31 cellular contexts compared by ENCODE assay signal in the genomic region with DNA sequence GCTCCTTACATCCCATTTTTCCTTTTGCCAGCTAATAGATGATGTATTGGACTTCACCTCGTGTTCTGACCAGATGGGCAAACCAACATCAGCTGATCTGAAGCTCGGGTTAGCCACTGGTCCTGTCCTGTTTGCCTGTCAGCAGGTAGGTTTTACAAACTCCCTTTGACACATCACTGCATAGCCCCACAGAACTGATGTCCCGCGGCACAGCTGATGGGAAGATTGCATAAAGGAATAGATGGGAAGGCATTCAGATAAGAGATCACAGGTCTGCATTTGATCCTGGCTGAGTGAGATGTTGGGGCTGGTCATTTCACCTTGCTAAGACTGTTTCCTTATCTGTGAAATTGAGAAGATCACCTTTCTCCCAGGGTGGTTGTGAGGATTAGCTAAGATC. TPM values are rescaled to one million over a fixed set of nuclear protein-coding genes. Genes with fewer than 3 reads are reported as not detected.
DNase-seq lines count a peak whose midpoint lies in the region; ATAC-seq, FAIRE-seq and TF ChIP-seq lines count a peak whose summit lies in the region.
"Had no signal": no experiment of that assay in that cellular context is flagged by ENCODE, and none has a peak within 500 bp of the region (broad histone marks: within the 10 kb centered on the region; RNA-seq: fewer than 3 reads in every experiment).

No MANE protein-coding gene starts in this region.

- H3K4me3 ChIP-seq in HepG2 (replicated peaks in 1 of 3; ENCODE audit: insufficient read depth in 1 of 3, low read depth in 2 of 3, low read length in 3 of 3) (no peak overlapping the region), right lobe of liver (no peak overlapping the region), endodermal cell (ENCODE audit: low read length) (no peak overlapping the region), thyroid gland (replicated peaks in 1 of 3) (no peak overlapping the region)
- H3K4me3 ChIP-seq: colonic mucosa, gastrocnemius medialis, left lung, ovary, spleen, stomach, transverse colon had no signal

- in situ Hi-C loops in HepG2 (cut with HindIII; ENCODE audit: extremely low pct_ligation_motif_present, low pct_unique_long_range_greater_than_20kb) = no loop called here

- H3K79me2 ChIP-seq in HepG2 (ENCODE audit: insufficient read depth, low read length) = no peaks in the 10 kb centered on the region

- intact Hi-C loops in HepG2 (cut with micrococcal nuclease; ENCODE audit: unreplicated experiment) (loop anchor here (2.0 kb wide), 1 partner anchor 125 kb away; the partner anchor contains the start of gene ABI1), right lobe of liver (cut with DNase I) (no loop called here), activated B cell treated with CpG ODN at 0.5 μM for 24 hours (cut with micrococcal nuclease) (loop anchor here (5.0 kb wide), 3 partner anchors 253 to 367 kb away; partner anchors contain the start of genes ANKRD26 and APBB1IP), thyroid gland (cut with DNase I) (no loop called here)

- TF ChIP-seq EP300 in HepG2 (IDR thresholded peaks at IDR 0.05; ENCODE audit: low read depth in 2 of 2, low read length in 2 of 2) = no peak
- TF ChIP-seq EP300 in HepG2 (CRISPR knock-in tag; IDR thresholded peaks at IDR 0.05; ENCODE audit: borderline replicate concordance) = no peak

- BruUV-seq in HepG2 (replicated peaks; lab: Mats Ljungman, UMichigan) = no TSS peak

- H3K9me3 ChIP-seq in HepG2 (ENCODE audit: low read length) (no peaks in the 10 kb centered on the region), right lobe of liver (no peaks in the 10 kb centered on the region), endodermal cell (ENCODE audit: control insufficient read depth, low read length) (no peaks in the 10 kb centered on the region), thyroid gland (no peaks in the 10 kb centered on the region)
- H3K9me3 ChIP-seq: colonic mucosa, gastrocnemius medialis, left lung, ovary, spleen, stomach, transverse colon had no signal

- POLR2A ChIA-PET in HepG2 (lab: Yijun Ruan, JAX) = interaction anchor here (1.7 kb wide), 1 partner anchor 9 kb away, joined by 5 read pairs; no protein-coding TSS in a partner anchor
- POLR2A ChIA-PET in activated B cell treated with CpG ODN at 0.5 μM for 24 hours (lab: Charles Lee) = interaction anchor here (0.5 to 0.8 kb wide), 2 partner anchors 8 to 126 kb away, joined by 3 read pairs; partner anchors contain the start of gene ABI1

- H3K27me3 ChIP-seq in HepG2 (ENCODE audit: control insufficient read depth in 1 of 2, insufficient read depth in 2 of 2, low read length in 2 of 2) (no peaks in the 10 kb centered on the region), right lobe of liver (no peaks in the 10 kb centered on the region), endodermal cell (ENCODE audit: control insufficient read depth, insufficient read depth, low read length, poor library complexity, severe bottlenecking) (peaks cover 12% of the 10 kb centered on the region), thyroid gland (no peaks in the 10 kb centered on the region)
- H3K27me3 ChIP-seq: brain microvascular endothelial cell, colonic mucosa, gastrocnemius medialis, left lung, ovary, spleen, stomach, transverse colon had no signal

- H3K36me3 ChIP-seq in HepG2 (replicated peaks in 1 of 2; ENCODE audit: control insufficient read depth in 1 of 2, insufficient read depth in 2 of 2, low read length in 2 of 2) (peaks cover 7 to 30% of the 10 kb centered on the region in 2 experiments; a peak in 3 of 5 replicates), right lobe of liver (no peaks in the 10 kb centered on the region), endodermal cell (ENCODE audit: control insufficient read depth, insufficient read depth, low read length) (peaks cover 65% of the 10 kb centered on the region), thyroid gland (no peaks in the 10 kb centered on the region)
- H3K36me3 ChIP-seq: colonic mucosa, ovary had no signal

- TF ChIP-seq RAD21 in HepG2 (CRISPR knock-in tag; IDR thresholded peaks at IDR 0.05) = no peak

- H3K9me3 Mint-ChIP-seq in activated B cell treated with CpG ODN at 0.5 μM for 24 hours = no peaks in the 10 kb centered on the region
- no peaks in the 10 kb centered on the region for H3K9me3 Mint-ChIP-seq in endodermal cell
- H3K9me3 Mint-ChIP-seq: CD4-positive, alpha-beta T cell; mesothelial cell of epicardium; nephron had no signal

- H3K4me1 Mint-ChIP-seq in activated B cell treated with CpG ODN at 0.5 μM for 24 hours (peaks cover 56% of the 10 kb centered on the region), endodermal cell (peaks cover 24% of the 10 kb centered on the region)
- H3K4me1 Mint-ChIP-seq: nephron had no signal

- TF ChIP-seq CTCF in HepG2 (CRISPR knock-in tag; IDR thresholded peaks at IDR 0.05) (no peak), right lobe of liver (IDR thresholded peaks at IDR 0.05) (no peak), activated B cell treated with CpG ODN at 0.5 μM for 24 hours (IDR thresholded peaks at IDR 0.05) (no peak), endodermal cell (conservative IDR thresholded peaks at IDR 0.05) (no peak), thyroid gland (IDR thresholded peaks at IDR 0.05) (no peak)

- peaks cover 34% of the 10 kb centered on the region for H3K36me3 Mint-ChIP-seq in activated B cell treated with CpG ODN at 0.5 μM for 24 hours (ENCODE audit: low read depth)
- H3K36me3 Mint-ChIP-seq in endodermal cell (ENCODE audit: low read depth) = peaks cover 56% of the 10 kb centered on the region

- no peak for DNase-seq in HepG2 (ENCODE audit: low spot score)
- no peak for DNase-seq in right lobe of liver
- DNase-seq in activated B cell treated with CpG ODN at 0.5 μM for 24 hours = no peak
- peak; percentile 58 for DNase-seq in endodermal cell
- DNase-seq in thyroid gland = no peak
- DNase-seq: activated CD8-positive, alpha-beta memory T cell treated with anti-CD3 and anti-CD28 coated beads for 24 hours; activated T-cell treated with anti-CD3 and anti-CD28 coated beads, Interleukin-2, amount 50 U/mL, for 1 hour; brain microvascular endothelial cell; CD4-positive, alpha-beta T cell; colonic mucosa; DMS 273 treated with DMSO at 0.1 percent for 48 hours; gastrocnemius medialis; hypothalamus; left lung; NCI-H1105 treated with DMSO at 0.1 percent for 48 hours; NCI-H2029 treated with DMSO at 0.1 percent for 48 hours; NCI-H345; NCI-H82; ovary; PC-3; Right ventricle myocardium superior; spleen; stimulated activated CD4-positive, alpha-beta T cell treated with anti-CD3 and anti-CD28 coated beads, Interleukin-4, amount 100 ng/mL, for 4 hours; stomach; T1000; transverse colon had no signal

- H3K9ac ChIP-seq in HepG2 (ENCODE audit: insufficient read depth, low read depth, low read length) = no peak overlapping the region
- no peak overlapping the region for H3K9ac ChIP-seq in endodermal cell (ENCODE audit: extremely low read depth, low read length, poor library complexity, severe bottlenecking)

- TF ChIP-seq POLR2A in HepG2 (IDR thresholded peaks at IDR 0.05; ENCODE audit: insufficient read depth in 1 of 2, low read depth in 2 of 2, low read length in 2 of 2) (no peak), right lobe of liver (IDR thresholded peaks at IDR 0.05) (no peak), thyroid gland (IDR thresholded peaks at IDR 0.05) (no peak)

- no peaks in the 10 kb centered on the region for H3K27me3 Mint-ChIP-seq in activated B cell treated with CpG ODN at 0.5 μM for 24 hours
- H3K27me3 Mint-ChIP-seq in endodermal cell (ENCODE audit: insufficient read depth) = no peaks in the 10 kb centered on the region
- H3K27me3 Mint-ChIP-seq: CD4-positive, alpha-beta T cell had no signal

- peaks cover 52% of the 10 kb centered on the region for H3K4me1 ChIP-seq in HepG2 (ENCODE audit: insufficient read depth, low read length)
- peaks cover 0 to 28% (median 8%) of the 10 kb centered on the region in 4 donors for H3K4me1 ChIP-seq in right lobe of liver
- peaks cover 14% of the 10 kb centered on the region for H3K4me1 ChIP-seq in endodermal cell (ENCODE audit: control insufficient read depth, insufficient read depth, low read length)
- H3K4me1 ChIP-seq in thyroid gland = peaks cover 8 to 18% of the 10 kb centered on the region in 2 donors
- H3K4me1 ChIP-seq: colonic mucosa, gastrocnemius medialis had no signal

- ATAC-seq in HepG2 = no peak
- no peak for ATAC-seq in right lobe of liver
- no peak for ATAC-seq in activated B cell treated with CpG ODN at 0.5 μM for 24 hours (ENCODE audit: low read depth)
- ATAC-seq in GM21528 (IDR thresholded peaks at IDR 0.05; ENCODE audit: low FRiP score, unreplicated experiment) = no peak
- ATAC-seq in GM21367 (IDR thresholded peaks at IDR 0.05; ENCODE audit: unreplicated experiment) = no peak
- ATAC-seq: gastrocnemius medialis, left lung, PC-3 had no signal

- H3K4me3 Mint-ChIP-seq in activated B cell treated with CpG ODN at 0.5 μM for 24 hours = no peak overlapping the region
- no peak overlapping the region for H3K4me3 Mint-ChIP-seq in endodermal cell
- H3K4me3 Mint-ChIP-seq: CD4-positive, alpha-beta T cell; mesothelial cell of epicardium; nephron had no signal

- H2AFZ ChIP-seq in HepG2 (ENCODE audit: low read length) = no peak overlapping the region

- FAIRE-seq in HepG2 (lab: Jason Lieb, UNC) = no peak
- FAIRE-seq: GM19239 had no signal

- CTCF ChIA-PET in HepG2 (lab: Yijun Ruan, JAX; ENCODE audit: low intra/inter-chr PET ratio, low total read pairs) (no interaction called here), activated B cell treated with CpG ODN at 0.5 μM for 24 hours (lab: Charles Lee) (interaction anchor here (2.2 kb wide), 1 partner anchor 9 kb away, joined by 13 read pairs; no protein-coding TSS in a partner anchor)

- H4K20me1 ChIP-seq in HepG2 (ENCODE audit: insufficient read depth, low read length) = no peaks in the 10 kb centered on the region

- H3K4me2 ChIP-seq in HepG2 (ENCODE audit: low read depth, low read length) = peak overlapping the region; percentile 75; the same call in 1 of the 2 replicates

- H3K27ac ChIP-seq in HepG2 (ENCODE audit: extremely low read length, insufficient read depth, low read length) (peak overlapping the region; percentile 93), right lobe of liver (no peak overlapping the region), endodermal cell (ENCODE audit: low read depth, low read length) (no peak overlapping the region), thyroid gland (peak overlapping the region in 2 of 3 donors; percentile 56 to 70)
- H3K27ac ChIP-seq: brain microvascular endothelial cell, colonic mucosa, gastrocnemius medialis, left lung, ovary, spleen, transverse colon had no signal

- H3K27ac Mint-ChIP-seq in activated B cell treated with CpG ODN at 0.5 μM for 24 hours (peak overlapping the region; percentile 6), endodermal cell (peak overlapping the region; percentile 10)
- H3K27ac Mint-ChIP-seq: CD4-positive, alpha-beta T cell had no signal

- WGBS in HepG2 (ENCODE audit: low lambda C conversion rate) = 93% methylated on average over 4 of the region's 4 CpGs
- WGBS in right lobe of liver (ENCODE audit: insufficient coverage, low coverage, low lambda C conversion rate, missing lambda C conversion rate) = 93% methylated on average over 3 of the region's 4 CpGs
- WGBS in endodermal cell (ENCODE audit: insufficient coverage in 1 of 2, insufficient read length in 1 of 2), 2 experiments = 84 to 100% methylated on average over 1 to 4 of the region's 4 CpGs
- WGBS in thyroid gland, 2 donors = 65 to 75% methylated on average over 4 of the region's 4 CpGs

RNA-seq across cellular contexts. Expression of gene PDSS1, which starts 37.9 kb away (rescaled TPM):
- total RNA-seq in HepG2 (2016; rRNA removed; fragmentation: Illumina TruSeq; extraction: Trizol) = 19.3 and 23.0 TPM in 2 replicates
- 8.9 and 10.4 TPM in 2 replicates for total RNA-seq in HepG2 (2016; cell fraction: cytosol; rRNA removed; fragmentation: Illumina TruSeq; extraction: Trizol; ENCODE audit: low read depth)
- total RNA-seq in HepG2 (2016; cell fraction: insoluble cytoplasmic fraction; rRNA removed; fragmentation: Illumina TruSeq; extraction: Trizol) = 18.1 and 24.0 TPM in 2 replicates
- 13.9 and 14.1 TPM in 2 replicates for total RNA-seq in HepG2 (2016; cell fraction: membrane; rRNA removed; fragmentation: Illumina TruSeq; extraction: Trizol)
- 18.5 and 18.6 TPM in 2 replicates for total RNA-seq in HepG2 (2016; cell fraction: nucleus; rRNA removed; fragmentation: Illumina TruSeq; extraction: Trizol)
- 14.9 and 18.7 TPM in 2 replicates for polyA plus RNA-seq in HepG2 (2011; rRNA removed)
- polyA plus RNA-seq in HepG2 (2011; cell fraction: cytosol; rRNA removed) = 12.4 and 13.6 TPM in 2 replicates
- polyA plus RNA-seq in HepG2 (2011; cell fraction: nucleus; rRNA removed) = 11.2 and 14.0 TPM in 2 replicates
- 7.2 and 8.5 TPM in 2 replicates for polyA plus RNA-seq in HepG2 (2012)
- polyA plus RNA-seq in HepG2 (2016; cell fraction: cytosol; fragmentation: Illumina TruSeq; extraction: Trizol; ENCODE audit: low read depth) = 7.5 and 8.0 TPM in 2 replicates
- 23.8 and 26.4 TPM in 2 replicates for polyA plus RNA-seq in HepG2 (2016; cell fraction: insoluble cytoplasmic fraction; fragmentation: Illumina TruSeq; extraction: Trizol; ENCODE audit: low read depth)
- 11.8 and 11.9 TPM in 2 replicates for polyA plus RNA-seq in HepG2 (2016; cell fraction: membrane; fragmentation: Illumina TruSeq; extraction: Trizol; ENCODE audit: low read depth)
- 30.9 and 33.0 TPM in 2 replicates for polyA plus RNA-seq in HepG2 (2016; cell fraction: nucleus; fragmentation: Illumina TruSeq; extraction: Trizol; ENCODE audit: insufficient read depth, low read depth)
- 12.9 and 16.6 TPM in 2 replicates for polyA minus RNA-seq in HepG2 (2011; rRNA and poly(A)+ RNA removed; ENCODE audit: low replicate concordance)
- polyA minus RNA-seq in HepG2 (2011; cell fraction: cytosol; rRNA and poly(A)+ RNA removed) = 3.7 and 8.4 TPM in 2 replicates
- polyA minus RNA-seq in HepG2 (2011; cell fraction: nucleus; rRNA and poly(A)+ RNA removed) = 16.9 and 20.2 TPM in 2 replicates
- total RNA-seq in right lobe of liver = 10 to 100 TPM in 2 of 6 experiments, 1 to 10 TPM in 4; 2.3 to 15.9 (median 4.1) TPM
- total RNA-seq in activated B cell treated with CpG ODN at 0.5 μM for 24 hours = 8.7 and 9.0 TPM in 2 replicates
- total RNA-seq in endodermal cell = 10 to 100 TPM in 1 of 2 donors, 1 to 10 TPM in 1; 7.7 to 10.9 TPM
- 15.3 TPM for polyA plus RNA-seq in endodermal cell (2013, experiment 1 of 2)
- polyA plus RNA-seq in endodermal cell (2013, experiment 2 of 2) = 15.9 TPM
- 10 to 100 TPM in 1 of 4 donors, 1 to 10 TPM in 3; 2.7 to 15.0 (median 3.6) TPM for total RNA-seq in thyroid gland

Comparison
In these comparisons a context has a peak if more than half of its experiments do, and no peak if none do; other contexts are left out.
1. H3K27ac ChIP-seq: peak in HepG2 (single experiment) and thyroid gland (2 of 3); none in right lobe of liver (0 of 3) and endodermal cell (single experiment).
2. intact Hi-C loops: an anchor here in HepG2 (2.0 kb wide) and activated B cell treated with CpG ODN at 0.5 μM for 24 hours (5.0 kb wide); none called in right lobe of liver and thyroid gland.